22 cellular contexts compared by ENCODE assay signal in the genomic region with DNA sequence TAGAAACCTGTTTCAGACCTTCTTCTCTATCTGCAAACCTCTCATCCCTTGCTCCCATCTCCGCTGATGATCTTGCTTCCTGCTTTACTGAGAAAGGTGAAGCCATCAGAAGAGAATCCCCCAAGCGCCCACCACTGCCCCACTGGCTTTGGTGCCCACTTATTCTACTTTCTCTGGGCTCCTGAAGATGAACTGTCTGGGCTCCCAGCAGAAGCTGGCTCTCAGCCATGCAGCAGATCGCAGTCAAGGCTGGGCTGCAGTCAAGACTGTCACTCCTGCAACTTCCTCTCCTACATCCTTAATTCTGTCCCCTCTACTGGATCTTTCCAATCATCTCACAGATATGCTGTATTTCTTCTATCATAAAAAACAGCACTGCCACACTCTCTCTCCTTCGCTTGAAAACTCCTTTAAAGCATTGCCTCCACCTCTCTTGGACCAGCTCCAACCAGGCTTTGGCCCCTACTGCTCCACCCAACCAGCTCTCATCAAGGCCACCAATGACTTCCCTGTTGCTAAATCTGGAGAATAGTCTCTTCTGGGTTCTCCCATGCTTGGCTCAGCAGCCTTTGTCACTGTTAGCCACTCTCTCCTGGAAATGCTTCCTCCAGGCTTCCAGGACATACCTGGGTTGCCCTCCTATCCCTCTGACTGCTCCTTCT. TPM values are rescaled to one million over a fixed set of nuclear protein-coding genes. Genes with fewer than 3 reads are reported as not detected.
DNase-seq lines count a peak whose midpoint lies in the region; ATAC-seq and TF ChIP-seq lines count a peak whose summit lies in the region.
"Had no signal": no experiment of that assay in that cellular context is flagged by ENCODE, and none has a peak within 500 bp of the region (broad histone marks: within the 10 kb centered on the region; RNA-seq: fewer than 3 reads in every experiment).

No MANE protein-coding gene starts in this region.

- H3K9me3 Mint-ChIP-seq in CD4-positive, CD25-positive, alpha-beta regulatory T cell = no peaks in the 10 kb centered on the region
- H3K9me3 Mint-ChIP-seq in brain (peaks cover 0 to 1% (median 0%) of the 10 kb centered on the region in 5 experiments), neural crest cell (no peaks in the 10 kb centered on the region)
- H3K9me3 Mint-ChIP-seq: activated naive CD4-positive, alpha-beta T cell treated with anti-CD3 and anti-CD28 coated beads, Interleukin-2, amount 10 ng/mL, durations not matched to agents 7 days and 5 days; effector memory CD8-positive, alpha-beta T cell had no signal

- H3K4me3 Mint-ChIP-seq in CD4-positive, CD25-positive, alpha-beta regulatory T cell = no peak overlapping the region
- no peak overlapping the region for H3K4me3 Mint-ChIP-seq in brain
- H3K4me3 Mint-ChIP-seq in neural crest cell = peak overlapping the region; percentile 17
- H3K4me3 Mint-ChIP-seq: activated naive CD4-positive, alpha-beta T cell treated with anti-CD3 and anti-CD28 coated beads, Interleukin-2, amount 10 ng/mL, durations not matched to agents 7 days and 5 days; effector memory CD8-positive, alpha-beta T cell had no signal

- H3K4me1 ChIP-seq in CD4-positive, CD25-positive, alpha-beta regulatory T cell (ENCODE audit: control insufficient read depth, insufficient read depth, low read length, poor library complexity, severe bottlenecking) = no peaks in the 10 kb centered on the region

- no peak overlapping the region for H3K27ac ChIP-seq in CD4-positive, CD25-positive, alpha-beta regulatory T cell (ENCODE audit: insufficient read depth, low read length, poor library complexity, severe bottlenecking)
- H3K27ac ChIP-seq: breast epithelium, KMS-11, sigmoid colon, testis had no signal

- ATAC-seq in CD4-positive, CD25-positive, alpha-beta regulatory T cell (ENCODE audit: low read depth in 2 of 2) = no peak
- no peak for ATAC-seq in HG03439 (IDR thresholded peaks at IDR 0.05; ENCODE audit: unreplicated experiment)
- ATAC-seq: effector memory CD8-positive, alpha-beta T cell; Right ventricle myocardium inferior had no signal

- H3K27me3 ChIP-seq in CD4-positive, CD25-positive, alpha-beta regulatory T cell (ENCODE audit: control insufficient read depth, insufficient read depth, low read length) = no peaks in the 10 kb centered on the region
- H3K27me3 ChIP-seq: breast epithelium, sigmoid colon, testis had no signal

- peak overlapping the region; percentile 50 to 92 (median 59) for H3K27ac Mint-ChIP-seq in CD4-positive, CD25-positive, alpha-beta regulatory T cell
- peak overlapping the region in 3 of 5 experiments; percentile 22 to 54 (median 35) for H3K27ac Mint-ChIP-seq in brain
- H3K27ac Mint-ChIP-seq in neural crest cell (ENCODE audit: unreplicated experiment) = peak overlapping the region; percentile 63
- H3K27ac Mint-ChIP-seq: activated naive CD4-positive, alpha-beta T cell treated with anti-CD3 and anti-CD28 coated beads, Interleukin-2, amount 10 ng/mL, durations not matched to agents 7 days and 5 days; effector memory CD8-positive, alpha-beta T cell had no signal

- H3K36me3 ChIP-seq in CD4-positive, CD25-positive, alpha-beta regulatory T cell (ENCODE audit: control insufficient read depth, insufficient read depth, low read length) = peaks cover 29% of the 10 kb centered on the region
- H3K36me3 ChIP-seq: breast epithelium had no signal

- peaks cover 0 to 4% (median 2%) of the 10 kb centered on the region in 4 donors for H3K4me1 Mint-ChIP-seq in CD4-positive, CD25-positive, alpha-beta regulatory T cell
- peaks cover 48% of the 10 kb centered on the region for H3K4me1 Mint-ChIP-seq in brain
- H3K4me1 Mint-ChIP-seq in neural crest cell = peaks cover 65% of the 10 kb centered on the region

- no peak for DNase-seq in CD4-positive, CD25-positive, alpha-beta regulatory T cell
- DNase-seq in HT-29 (ENCODE audit: low spot score) (peak; percentile 50), neural crest cell (ENCODE audit: low read depth, low spot score) (no peak), erythroblast (lab: John Stamatoyannopoulos, UW) (no peak), NCI-H1105 treated with DMSO at 0.1 percent for 48 hours (lab: John Stamatoyannopoulos, UW) (no peak)
- DNase-seq: activated CD4-positive, CD25-positive, alpha-beta regulatory T cell treated with anti-CD3 and anti-CD28 coated beads, Interleukin-2, amount 50 U/mL, for 72 hours; activated CD8-positive, alpha-beta memory T cell treated with anti-CD3 and anti-CD28 coated beads, Interleukin-2, amount 50 U/mL, for 48 hours; activated naive CD4-positive, alpha-beta T cell treated with anti-CD3 and anti-CD28 coated beads, Interleukin-2, amount 10 ng/mL, durations not matched to agents 7 days and 5 days; effector memory CD8-positive, alpha-beta T cell; kidney; NCI-H1417; NCI-H226; occipital lobe; sigmoid colon; stimulated activated CD4-positive, alpha-beta T cell treated with anti-CD3 and anti-CD28 coated beads, Interleukin-2, amount 100 ng/mL, for 48 hours; T-helper 1 cell; testis had no signal

- H3K4me3 ChIP-seq in CD4-positive, CD25-positive, alpha-beta regulatory T cell (ENCODE audit: low read depth, low read length) = no peak overlapping the region
- H3K4me3 ChIP-seq: breast epithelium, sigmoid colon, testis had no signal

- TF ChIP-seq CTCF in brain (conservative IDR thresholded peaks at IDR 0.05) (no peak), neural crest cell (conservative IDR thresholded peaks at IDR 0.05) (no peak)

- H3K36me3 Mint-ChIP-seq in CD4-positive, CD25-positive, alpha-beta regulatory T cell = peaks cover 28% of the 10 kb centered on the region
- peaks cover 59% of the 10 kb centered on the region for H3K36me3 Mint-ChIP-seq in brain
- H3K36me3 Mint-ChIP-seq in neural crest cell (ENCODE audit: low read depth) = peaks cover 7% of the 10 kb centered on the region

- no peaks in the 10 kb centered on the region for H3K9me3 ChIP-seq in CD4-positive, CD25-positive, alpha-beta regulatory T cell (ENCODE audit: control insufficient read depth in 2 of 2, low read length in 2 of 2)
- H3K9me3 ChIP-seq: breast epithelium, sigmoid colon, testis had no signal

- H3K27me3 Mint-ChIP-seq in CD4-positive, CD25-positive, alpha-beta regulatory T cell = no peaks in the 10 kb centered on the region
- H3K27me3 Mint-ChIP-seq in brain (peaks cover 12% of the 10 kb centered on the region), neural crest cell (ENCODE audit: low read depth) (no peaks in the 10 kb centered on the region)
- H3K27me3 Mint-ChIP-seq: activated naive CD4-positive, alpha-beta T cell treated with anti-CD3 and anti-CD28 coated beads, Interleukin-2, amount 10 ng/mL, durations not matched to agents 7 days and 5 days; effector memory CD8-positive, alpha-beta T cell had no signal

- TF ChIP-seq POLR2A in erythroblast (IDR thresholded peaks at IDR 0.05; ENCODE audit: low read length) = no peak

RNA-seq across cellular contexts. Expression of a gene that starts 25.8 kb away (rescaled TPM):
- 29.1 TPM for total RNA-seq in CD4-positive, CD25-positive, alpha-beta regulatory T cell
- polyA plus RNA-seq in CD4-positive, CD25-positive, alpha-beta regulatory T cell = 1 to 10 TPM; 5.6 to 7.5 (median 6.2) TPM
- 5.3 and 7.7 TPM in 2 replicates for total RNA-seq in HT-29 (2014; rRNA removed; shearing (Covaris generic))
- 24.2 TPM for polyA plus RNA-seq in brain (ENCODE audit: insufficient read depth, low read depth, low replicate concordance)
- total RNA-seq in neural crest cell = 8.6 and 8.8 TPM in 2 replicates
